In the genomic region with DNA sequence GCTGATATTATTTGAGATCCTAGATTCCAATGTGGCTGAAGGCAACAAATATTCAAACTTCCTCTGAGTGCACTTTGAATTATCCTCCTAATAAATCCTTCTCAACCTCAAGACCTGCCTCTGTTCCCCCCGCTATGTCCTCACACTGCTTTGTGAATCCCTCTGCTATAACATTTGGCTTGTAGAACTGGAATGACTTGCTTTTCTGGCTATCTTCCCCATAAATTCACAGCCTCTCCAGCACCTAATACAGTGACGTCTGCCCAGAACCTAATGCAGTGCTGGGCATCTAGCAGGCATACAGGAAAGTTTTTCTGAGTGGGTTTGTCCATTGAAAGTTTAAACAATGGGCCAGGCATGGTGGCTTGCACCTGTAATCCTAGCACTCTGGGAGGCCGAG, we compare ENCODE assay signal across 30 cellular contexts.
"Had no signal": no experiment of that assay in that cellular context is flagged by ENCODE, and none has a peak within 500 bp of the region (broad histone marks: within the 10 kb centered on the region; RNA-seq: fewer than 3 reads in every experiment).

No MANE protein-coding gene starts in this region.

- H3K4me3 ChIP-seq: ascending aorta, breast epithelium, cardiac muscle cell, colonic mucosa had no signal

- H3K4me1 Mint-ChIP-seq: activated CD4-positive, alpha-beta T cell treated with anti-CD3 and anti-CD28 coated beads for 36 hours; activated CD4-positive, alpha-beta T cell treated with anti-CD3 and anti-CD28 coated beads, Interleukin-2, amount 10 ng/mL, durations not matched to agents 24 days and 14 days; activated CD8-positive, alpha-beta memory T cell treated with anti-CD3 and anti-CD28 coated beads, Interleukin-2, amount 10 ng/mL, durations not matched to agents 7 days and 5 days; activated naive CD4-positive, alpha-beta T cell treated with anti-CD3 and anti-CD28 coated beads, Interleukin-2, amount 10 ng/mL, durations not matched to agents 7 days and 5 days; activated naive CD8-positive, alpha-beta T cell treated with anti-CD3 and anti-CD28 coated beads, Interleukin-2, amount 10 ng/mL, durations not matched to agents 7 days and 5 days; T-cell had no signal

- H3K27ac Mint-ChIP-seq: activated CD4-positive, alpha-beta memory T cell treated with anti-CD3 and anti-CD28 coated beads for 36 hours; activated CD4-positive, alpha-beta T cell treated with anti-CD3 and anti-CD28 coated beads for 36 hours; activated CD4-positive, alpha-beta T cell treated with anti-CD3 and anti-CD28 coated beads, Interleukin-2, amount 10 ng/mL, durations not matched to agents 24 days and 14 days; activated CD8-positive, alpha-beta memory T cell treated with anti-CD3 and anti-CD28 coated beads, Interleukin-2, amount 10 ng/mL, durations not matched to agents 7 days and 5 days; activated CD8-positive, alpha-beta T cell treated with anti-CD3 and anti-CD28 coated beads, Interleukin-2, amount 10 ng/mL, durations not matched to agents 7 days and 5 days; activated naive CD4-positive, alpha-beta T cell treated with anti-CD3 and anti-CD28 coated beads, Interleukin-2, amount 10 ng/mL, durations not matched to agents 7 days and 5 days; activated naive CD4-positive, alpha-beta T cell treated with anti-CD3 and anti-CD28 coated beads, Interleukin-2, amount 50 U/mL, for 72 hours; activated naive CD8-positive, alpha-beta T cell treated with anti-CD3 and anti-CD28 coated beads, Interleukin-2, amount 10 ng/mL, durations not matched to agents 7 days and 5 days; activated T-helper 1 cell treated with anti-CD3 and anti-CD28 coated beads, Interleukin-12 subunit alpha, Interleukin-12 subunit beta, Interleukin-2, Interleukin-4 antibody, amounts not matched to agents 30 ng/mL and 10 ng/mL and 1 ng/mL, durations not matched to agents 14 hours and 24 hours and 36 hours; activated T-helper 2 cell treated with anti-CD3 and anti-CD28 coated beads, Interferon-gamma antibody, Interleukin-2, Interleukin-4, amounts not matched to agents 10 μg/mL and 5 μg/mL and 100 μg/mL, durations not matched to agents 14 hours and 24 hours and 36 hours; brain; T-cell; T-helper 1 cell treated with Interleukin-12 subunit alpha and Interleukin-12 subunit beta and Interleukin-4 antibody, amounts not matched to agents 30 μg/mL and 1 μg/mL, for 36 hours had no signal

- H3K4me3 Mint-ChIP-seq: activated CD4-positive, alpha-beta memory T cell treated with anti-CD3 and anti-CD28 coated beads for 36 hours; activated CD4-positive, alpha-beta T cell treated with anti-CD3 and anti-CD28 coated beads for 36 hours; activated CD4-positive, alpha-beta T cell treated with anti-CD3 and anti-CD28 coated beads, Interleukin-2, amount 10 ng/mL, durations not matched to agents 24 days and 14 days; activated CD8-positive, alpha-beta memory T cell treated with anti-CD3 and anti-CD28 coated beads, Interleukin-2, amount 10 ng/mL, durations not matched to agents 7 days and 5 days; activated CD8-positive, alpha-beta T cell treated with anti-CD3 and anti-CD28 coated beads, Interleukin-2, amount 10 ng/mL, durations not matched to agents 7 days and 5 days; activated naive CD4-positive, alpha-beta T cell treated with anti-CD3 and anti-CD28 coated beads, Interleukin-2, amount 10 ng/mL, durations not matched to agents 7 days and 5 days; activated naive CD8-positive, alpha-beta T cell treated with anti-CD3 and anti-CD28 coated beads, Interleukin-2, amount 10 ng/mL, durations not matched to agents 7 days and 5 days; activated T-helper 1 cell treated with anti-CD3 and anti-CD28 coated beads, Interleukin-12 subunit alpha, Interleukin-12 subunit beta, Interleukin-2, Interleukin-4 antibody, amounts not matched to agents 30 ng/mL and 10 ng/mL and 1 ng/mL, durations not matched to agents 14 hours and 24 hours and 36 hours; brain; T-cell; T-helper 1 cell treated with Interleukin-12 subunit alpha and Interleukin-12 subunit beta and Interleukin-4 antibody, amounts not matched to agents 30 μg/mL and 1 μg/mL, for 36 hours had no signal

- H3K27me3 Mint-ChIP-seq: activated CD4-positive, alpha-beta memory T cell treated with anti-CD3 and anti-CD28 coated beads for 36 hours; activated CD4-positive, alpha-beta T cell treated with anti-CD3 and anti-CD28 coated beads for 36 hours; activated CD4-positive, alpha-beta T cell treated with anti-CD3 and anti-CD28 coated beads, Interleukin-2, amount 10 ng/mL, durations not matched to agents 24 days and 14 days; activated CD8-positive, alpha-beta memory T cell treated with anti-CD3 and anti-CD28 coated beads, Interleukin-2, amount 10 ng/mL, durations not matched to agents 7 days and 5 days; activated naive CD4-positive, alpha-beta T cell treated with anti-CD3 and anti-CD28 coated beads, Interleukin-2, amount 10 ng/mL, durations not matched to agents 7 days and 5 days; activated naive CD8-positive, alpha-beta T cell treated with anti-CD3 and anti-CD28 coated beads, Interleukin-2, amount 10 ng/mL, durations not matched to agents 7 days and 5 days; brain; T-cell had no signal

- DNase-seq: activated CD4-positive, alpha-beta memory T cell treated with anti-CD3 and anti-CD28 coated beads for 36 hours; activated CD4-positive, alpha-beta T cell treated with anti-CD3 and anti-CD28 coated beads for 36 hours; activated CD4-positive, alpha-beta T cell treated with anti-CD3 and anti-CD28 coated beads, Interleukin-2, amount 10 ng/mL, durations not matched to agents 24 days and 14 days; activated CD4-positive, CD25-positive, alpha-beta regulatory T cell; activated CD4-positive, CD25-positive, alpha-beta regulatory T cell treated with anti-CD3 and anti-CD28 coated beads, Interleukin-2, amount 50 U/mL, for 72 hours; activated CD8-positive, alpha-beta memory T cell treated with anti-CD3 and anti-CD28 coated beads, Interleukin-2, amount 10 ng/mL, durations not matched to agents 7 days and 5 days; activated CD8-positive, alpha-beta memory T cell treated with anti-CD3 and anti-CD28 coated beads, Interleukin-2, amount 50 U/mL, for 4 hours; activated CD8-positive, alpha-beta T cell treated with anti-CD3 and anti-CD28 coated beads, Interleukin-2, amount 10 ng/mL, durations not matched to agents 7 days and 5 days; activated effector memory CD4-positive, alpha-beta T cell treated with anti-CD3 and anti-CD28 coated beads, Interleukin-2, amount 50 U/mL, for 16 hours; activated naive CD4-positive, alpha-beta T cell; activated naive CD4-positive, alpha-beta T cell treated with anti-CD3 and anti-CD28 coated beads, Interleukin-2, amount 10 ng/mL, durations not matched to agents 7 days and 5 days; activated naive CD8-positive, alpha-beta T cell treated with anti-CD3 and anti-CD28 coated beads, Interleukin-2, amount 10 ng/mL, durations not matched to agents 7 days and 5 days; activated T-cell treated with anti-CD3 and anti-CD28 coated beads, Interleukin-2, amount 50 U/mL, for 1 hour; activated T-cell treated with anti-CD3 and anti-CD28 coated beads, Interleukin-2, amount 50 U/mL, for 48 hours; central memory CD4-positive, alpha-beta T cell; cerebellar nuclear complex; colonic mucosa; effector CD8-positive, alpha-beta T cell; foreskin fibroblast; head of caudate nucleus; T-cell; T-helper 9 cell had no signal

- H3K36me3 Mint-ChIP-seq: activated CD4-positive, alpha-beta memory T cell treated with anti-CD3 and anti-CD28 coated beads for 36 hours; activated CD8-positive, alpha-beta memory T cell treated with anti-CD3 and anti-CD28 coated beads, Interleukin-2, amount 10 ng/mL, durations not matched to agents 7 days and 5 days; activated naive CD4-positive, alpha-beta T cell treated with anti-CD3 and anti-CD28 coated beads, Interleukin-2, amount 10 ng/mL, durations not matched to agents 7 days and 5 days; activated naive CD8-positive, alpha-beta T cell treated with anti-CD3 and anti-CD28 coated beads, Interleukin-2, amount 10 ng/mL, durations not matched to agents 7 days and 5 days; brain; T-cell had no signal
